In the genomic region with DNA sequence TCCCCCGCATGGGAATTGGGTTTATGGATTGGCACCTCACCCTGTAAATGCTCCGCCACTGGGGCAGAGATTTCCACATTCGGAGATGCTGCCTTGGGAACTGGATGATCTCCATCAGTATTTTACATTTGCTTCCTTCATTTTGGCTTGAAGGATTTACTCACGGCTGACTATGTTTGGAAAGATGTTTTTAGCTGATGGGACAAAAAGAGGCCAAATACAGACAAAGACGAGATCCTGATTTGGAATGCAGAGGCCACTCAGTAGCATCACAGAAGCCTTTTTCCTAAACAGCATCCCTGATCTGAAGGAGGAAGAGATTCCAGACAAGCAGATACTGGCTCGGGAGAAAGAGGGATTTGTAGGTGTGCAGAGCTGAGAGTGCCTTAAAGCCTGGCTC, we compare ENCODE assay signal across 24 cellular contexts.
"Had no signal": no experiment of that assay in that cellular context is flagged by ENCODE, and none has a peak within 500 bp of the region (broad histone marks: within the 10 kb centered on the region; RNA-seq: fewer than 3 reads in every experiment).

No MANE protein-coding gene starts in this region.

- H3K4me2 ChIP-seq: neural progenitor cell had no signal

- H3K27ac ChIP-seq: foreskin keratinocyte, left ventricle myocardium inferior, lower lobe of right lung, neural progenitor cell, parathyroid adenoma, psoas muscle, stomach, tibial artery, upper lobe of left lung, vagina had no signal

- ATAC-seq: foreskin keratinocyte, left cardiac atrium, lower lobe of right lung, psoas muscle had no signal

- H3K79me2 ChIP-seq: parathyroid adenoma had no signal

- H2AFZ ChIP-seq: neural progenitor cell, parathyroid adenoma had no signal

- FAIRE-seq: colon, endothelial cell of umbilical vein, kidney, small intestine had no signal

- H3K9ac ChIP-seq: neural progenitor cell, parathyroid adenoma had no signal

- H3K4me1 ChIP-seq: foreskin keratinocyte, left ventricle myocardium inferior, lower lobe of right lung, neural progenitor cell, psoas muscle, stomach, tibial artery, upper lobe of left lung had no signal

- DNase-seq: dermis blood vessel endothelial cell; effector CD4-positive, alpha-beta T cell; endodermal cell; erythroblast; foreskin keratinocyte; immature natural killer cell; kidney; left cardiac atrium; left ventricle myocardium inferior; lower lobe of right lung; nucleus accumbens; psoas muscle; small intestine; stimulated activated CD4-positive, alpha-beta T cell treated with anti-CD3 and anti-CD28 coated beads, Interleukin-12 subunit alpha, Interleukin-12 subunit beta, amount 100 ng/mL, for 4 hours; stimulated activated naive CD4-positive, alpha-beta T cell; stomach; substantia nigra; tibial artery; upper lobe of left lung had no signal

- H3K27me3 ChIP-seq: foreskin keratinocyte, neural progenitor cell, stomach, tibial artery, upper lobe of left lung, vagina had no signal

- H3K9me3 ChIP-seq: left ventricle myocardium inferior, lower lobe of right lung, psoas muscle, upper lobe of left lung, vagina had no signal

- H3K4me3 ChIP-seq: left ventricle myocardium inferior, lower lobe of right lung, neural progenitor cell, psoas muscle, stomach, tibial artery, upper lobe of left lung, vagina had no signal

- H3K36me3 ChIP-seq: neural progenitor cell, vagina had no signal
